In the genomic region with DNA sequence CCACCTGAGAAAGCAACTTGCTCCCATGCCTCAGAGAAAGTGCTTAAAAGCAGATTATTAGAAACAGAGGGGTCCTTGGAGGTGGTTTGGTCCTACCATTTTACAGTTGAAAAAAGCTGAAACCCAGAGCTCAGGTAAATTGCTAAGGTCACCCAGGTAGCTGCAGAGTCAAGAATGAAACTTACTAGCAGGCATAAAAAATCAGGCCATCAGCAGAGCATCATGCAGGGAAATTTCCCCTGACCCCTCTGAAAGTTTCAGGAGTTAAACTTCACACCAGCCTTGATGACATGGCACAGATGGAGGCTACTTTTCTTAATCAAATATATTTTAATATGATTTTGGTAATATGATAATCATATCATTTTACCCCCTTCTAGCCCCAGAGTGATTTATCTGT, we compare ENCODE assay signal across 21 cellular contexts.
DNase-seq lines count a peak whose midpoint lies in the region; ATAC-seq, FAIRE-seq and TF ChIP-seq lines count a peak whose summit lies in the region.
"Had no signal": no experiment of that assay in that cellular context is flagged by ENCODE, and none has a peak within 500 bp of the region (broad histone marks: within the 10 kb centered on the region; RNA-seq: fewer than 3 reads in every experiment).

No MANE protein-coding gene starts in this region.

- no peaks in the 10 kb centered on the region for H4K20me1 ChIP-seq in MM.1S (ENCODE audit: insufficient read depth, low read length)

- H3K9ac ChIP-seq in MM.1S (ENCODE audit: low read length), result peak overlapping the region; percentile 38
- H3K9ac ChIP-seq: GM23248 had no signal

- no peaks in the 10 kb centered on the region for H3K27me3 ChIP-seq in MM.1S (replicated peaks; ENCODE audit: insufficient read depth, low read length)
- no peaks in the 10 kb centered on the region for H3K27me3 ChIP-seq in gastroesophageal sphincter
- H3K27me3 ChIP-seq: BE2C had no signal

- H3K4me3 ChIP-seq in MM.1S (ENCODE audit: low read length), result no peak overlapping the region
- H3K4me3 ChIP-seq in gastroesophageal sphincter, result no peak overlapping the region
- H3K4me3 ChIP-seq: A549, GM23248 had no signal

- H3K79me2 ChIP-seq in MM.1S (ENCODE audit: low read length), result peaks cover 84% of the 10 kb centered on the region

- no peak for TF ChIP-seq POLR2A in gastroesophageal sphincter (IDR thresholded peaks at IDR 0.05)

- TF ChIP-seq EP300 in gastroesophageal sphincter (IDR thresholded peaks at IDR 0.05), result no peak

- peak overlapping the region; percentile 28 for H3K4me2 ChIP-seq in MM.1S (ENCODE audit: low read depth, low read length)
- H3K4me2 ChIP-seq: A549 had no signal

- H3K4me1 Mint-ChIP-seq in central memory CD8-positive, alpha-beta T cell, result peaks cover 39% of the 10 kb centered on the region
- H3K4me1 Mint-ChIP-seq in stimulated activated memory B cell treated with anti-CD40 and anti-IgM and Interleukin-4, amounts not matched to agents 10 μg/mL and 1 μg/mL and 100 μg/mL, for 72 hours, result peaks cover 63% of the 10 kb centered on the region

- H3K9me3 ChIP-seq in MM.1S (replicated peaks; ENCODE audit: insufficient read depth, low read length) (no peaks in the 10 kb centered on the region), gastroesophageal sphincter (no peaks in the 10 kb centered on the region)
- H3K9me3 ChIP-seq: A549, BE2C had no signal

- no peak overlapping the region for H2AFZ ChIP-seq in MM.1S (ENCODE audit: low read length)
- H2AFZ ChIP-seq: GM23248 had no signal

- H3F3A ChIP-seq in MM.1S (ENCODE audit: insufficient read depth, low read length), result peaks cover 42% of the 10 kb centered on the region

- H3K36me3 ChIP-seq in MM.1S (replicated peaks; ENCODE audit: insufficient read depth, low read length), result peaks cover 31% of the 10 kb centered on the region
- H3K36me3 ChIP-seq in gastroesophageal sphincter, result peaks cover 0 to 97% of the 10 kb centered on the region in 2 donors

- H3K27ac ChIP-seq in MM.1S (ENCODE audit: low read length) (peak overlapping the region; percentile 77), gastroesophageal sphincter (no peak overlapping the region)
- H3K27ac ChIP-seq: A549, C4-2B, GM23248, HL-60 had no signal

- no peaks in the 10 kb centered on the region for H3K27me3 Mint-ChIP-seq in central memory CD8-positive, alpha-beta T cell
- no peaks in the 10 kb centered on the region for H3K27me3 Mint-ChIP-seq in stimulated activated memory B cell treated with anti-CD40 and anti-IgM and Interleukin-4, amounts not matched to agents 10 μg/mL and 1 μg/mL and 100 μg/mL, for 72 hours

- DNase-seq in GM19239 (ENCODE audit: insufficient read length, low spot score) (no peak), MM.1S (peak; percentile 91), HK-2 (ENCODE audit: unreplicated experiment) (no peak)
- DNase-seq in central memory CD8-positive, alpha-beta T cell (ENCODE audit: low spot score in 2 of 2), result no peak
- DNase-seq: BE2C; CD8-positive, alpha-beta T cell; COR-L47; DMS153; DMS79 treated with DMSO at 0.1 percent for 48 hours; EL had no signal

- peak; percentile 23 for FAIRE-seq in GM19239 (lab: Jason Lieb, UNC)
- FAIRE-seq: A549, D721Med, G401.6, H54 had no signal

- H3K9me2 ChIP-seq in MM.1S (replicated peaks; ENCODE audit: insufficient read depth, low read length), result no peaks in the 10 kb centered on the region

- no peaks in the 10 kb centered on the region for H3K9me3 Mint-ChIP-seq in central memory CD8-positive, alpha-beta T cell
- H3K9me3 Mint-ChIP-seq in stimulated activated memory B cell treated with anti-CD40 and anti-IgM and Interleukin-4, amounts not matched to agents 10 μg/mL and 1 μg/mL and 100 μg/mL, for 72 hours, result no peaks in the 10 kb centered on the region
- H3K9me3 Mint-ChIP-seq: CD8-positive, alpha-beta T cell had no signal

- no peak overlapping the region for H3K4me3 Mint-ChIP-seq in central memory CD8-positive, alpha-beta T cell
- H3K4me3 Mint-ChIP-seq in stimulated activated memory B cell treated with anti-CD40 and anti-IgM and Interleukin-4, amounts not matched to agents 10 μg/mL and 1 μg/mL and 100 μg/mL, for 72 hours, result no peak overlapping the region
- H3K4me3 Mint-ChIP-seq: CD8-positive, alpha-beta T cell had no signal

- H3K4me1 ChIP-seq in MM.1S (ENCODE audit: low read length), result peaks cover 55% of the 10 kb centered on the region
- peaks cover 0 to 60% (median 18%) of the 10 kb centered on the region in 3 donors for H3K4me1 ChIP-seq in gastroesophageal sphincter

- ATAC-seq in central memory CD8-positive, alpha-beta T cell (replicated peaks; ENCODE audit: extremely low read depth, poor library complexity, severe bottlenecking), result no peak
- no peak for ATAC-seq in stimulated activated memory B cell treated with anti-CD40 and anti-IgM and Interleukin-4, amounts not matched to agents 10 μg/mL and 1 μg/mL and 100 μg/mL, for 72 hours
- ATAC-seq in gastroesophageal sphincter, result no peak
- no peak for ATAC-seq in GM21423 (IDR thresholded peaks at IDR 0.05; ENCODE audit: unreplicated experiment)
- ATAC-seq: A549; CD8-positive, alpha-beta T cell; HCT116 had no signal

- H3K36me3 Mint-ChIP-seq in central memory CD8-positive, alpha-beta T cell (ENCODE audit: insufficient read depth), result peaks cover 61% of the 10 kb centered on the region
- H3K36me3 Mint-ChIP-seq in stimulated activated memory B cell treated with anti-CD40 and anti-IgM and Interleukin-4, amounts not matched to agents 10 μg/mL and 1 μg/mL and 100 μg/mL, for 72 hours, result peaks cover 80% of the 10 kb centered on the region

- TF ChIP-seq CTCF in MM.1S (IDR thresholded peaks at IDR 0.05; ENCODE audit: low read length) (no peak), gastroesophageal sphincter (IDR thresholded peaks at IDR 0.05) (no peak)

- peak overlapping the region; percentile 45 for H3K27ac Mint-ChIP-seq in central memory CD8-positive, alpha-beta T cell (ENCODE audit: low read depth)
- H3K27ac Mint-ChIP-seq in stimulated activated memory B cell treated with anti-CD40 and anti-IgM and Interleukin-4, amounts not matched to agents 10 μg/mL and 1 μg/mL and 100 μg/mL, for 72 hours, result peak overlapping the region; percentile 68
